25 cellular contexts compared by ENCODE assay signal in genomic region chr14:49820176-49820575, GRCh38.
"Had no signal": no experiment of that assay in that cellular context is flagged by ENCODE, and none has a peak within 500 bp of the region (broad histone marks: within the 10 kb centered on the region; RNA-seq: fewer than 3 reads in every experiment).

No MANE protein-coding gene starts in this region.

- H3K9me3 ChIP-seq: mucosa of descending colon, ovary, upper lobe of right lung had no signal

- H3K27ac Mint-ChIP-seq: naive thymus-derived CD4-positive, alpha-beta T cell; natural killer cell treated with Interleukin-12 subunit alpha and Interleukin-12 subunit beta and Interleukin-15 and Interleukin-18, amount 100 ng/mL, for 72 hours; progenitor cell of endocrine pancreas; stimulated activated effector memory CD8-positive, alpha-beta T cell treated with anti-CD3 and anti-CD28 coated beads, Interleukin-12 subunit alpha, Interleukin-12 subunit beta, amount 100 ng/mL, for 72 hours; stimulated activated naive CD8-positive, alpha-beta T cell treated with anti-CD3 and anti-CD28 coated beads, Interleukin-15, Interleukin-2, amounts not matched to agents 100 ng/mL and 50 ng/mL, for 24 hours had no signal

- H3K27ac ChIP-seq: left ventricle myocardium inferior, ovary, right atrium auricular region, right lobe of liver, suprapubic skin, thoracic aorta, tibial artery, upper lobe of right lung, uterus had no signal

- H3K27me3 ChIP-seq: ovary, right atrium auricular region, right lobe of liver, suprapubic skin, tibial artery, upper lobe of right lung, uterus had no signal

- H3K4me3 ChIP-seq: left ventricle myocardium inferior, lung, mucosa of descending colon, ovary, right atrium auricular region, right lobe of liver, suprapubic skin, thoracic aorta, tibial artery, upper lobe of right lung, uterus had no signal

- H3K27me3 Mint-ChIP-seq: naive thymus-derived CD4-positive, alpha-beta T cell; natural killer cell treated with Interleukin-12 subunit alpha and Interleukin-12 subunit beta and Interleukin-15 and Interleukin-18, amount 100 ng/mL, for 72 hours; progenitor cell of endocrine pancreas; stimulated activated naive CD8-positive, alpha-beta T cell treated with anti-CD3 and anti-CD28 coated beads, Interleukin-15, Interleukin-2, amounts not matched to agents 100 ng/mL and 50 ng/mL, for 24 hours had no signal

- H3K4me1 ChIP-seq: left ventricle myocardium inferior, right atrium auricular region, suprapubic skin, tibial artery, upper lobe of right lung, uterus had no signal

- H3K36me3 ChIP-seq: ovary, uterus had no signal

- FAIRE-seq: keratinocyte had no signal

- H3K4me3 Mint-ChIP-seq: naive thymus-derived CD4-positive, alpha-beta T cell; natural killer cell treated with Interleukin-12 subunit alpha and Interleukin-12 subunit beta and Interleukin-15 and Interleukin-18, amount 100 ng/mL, for 72 hours; stimulated activated effector memory CD8-positive, alpha-beta T cell treated with anti-CD3 and anti-CD28 coated beads, Interleukin-12 subunit alpha, Interleukin-12 subunit beta, amount 100 ng/mL, for 72 hours; stimulated activated naive CD8-positive, alpha-beta T cell treated with anti-CD3 and anti-CD28 coated beads, Interleukin-15, Interleukin-2, amounts not matched to agents 100 ng/mL and 50 ng/mL, for 24 hours had no signal

- ATAC-seq: mucosa of descending colon; naive thymus-derived CD4-positive, alpha-beta T cell; natural killer cell treated with Interleukin-12 subunit alpha and Interleukin-12 subunit beta and Interleukin-15 and Interleukin-18, amount 100 ng/mL, for 72 hours; right lobe of liver; stimulated activated effector memory CD8-positive, alpha-beta T cell treated with anti-CD3 and anti-CD28 coated beads, Interleukin-12 subunit alpha, Interleukin-12 subunit beta, amount 100 ng/mL, for 72 hours; upper lobe of right lung had no signal

- DNase-seq: hippocampal formation; kidney glomerular epithelial cell; left ventricle myocardium inferior; midbrain; mucosa of descending colon; naive thymus-derived CD4-positive, alpha-beta T cell; ovary; right lobe of liver; stimulated activated CD4-positive, alpha-beta T cell treated with anti-CD3 and anti-CD28 coated beads, Interleukin-12 subunit alpha, Interleukin-12 subunit beta, amount 100 ng/mL, for 4 hours; stimulated activated CD4-positive, alpha-beta T cell treated with anti-CD3 and anti-CD28 coated beads, Interleukin-15, amount 100 ng/mL, for 24 hours; stimulated activated CD4-positive, alpha-beta T cell treated with anti-CD3 and anti-CD28 coated beads, Interleukin-4, amount 100 ng/mL, for 24 hours; stimulated activated naive CD4-positive, alpha-beta T cell; tibial artery; trophoblast cell; upper lobe of right lung; uterus had no signal
